In the genomic region with DNA sequence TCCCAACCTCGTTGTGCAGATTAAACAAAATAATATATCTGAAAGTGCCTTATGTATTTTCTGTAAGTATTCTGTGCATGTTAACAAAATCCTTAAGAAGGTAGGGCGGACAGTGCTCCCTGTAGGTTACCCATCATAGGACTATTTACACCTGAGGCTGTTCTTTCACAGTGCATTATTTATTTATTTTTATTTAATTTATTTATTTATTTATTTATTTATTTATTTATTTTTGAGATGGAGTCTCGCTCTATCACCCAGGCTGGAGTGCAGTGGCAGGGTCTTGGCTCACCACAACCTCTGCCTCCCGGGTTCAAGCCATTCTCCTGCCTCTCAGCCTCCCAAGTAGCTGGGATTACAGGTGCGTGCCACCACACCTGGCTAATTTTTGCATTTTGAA, we compare ENCODE assay signal across 7 cellular contexts. TPM values are rescaled to one million over a fixed set of nuclear protein-coding genes. Genes with fewer than 3 reads are reported as not detected.
DNase-seq lines count a peak whose midpoint lies in the region; ATAC-seq and TF ChIP-seq lines count a peak whose summit lies in the region.
"Not testable (repeated sequence)": the region's sequence is repeated elsewhere in the genome, so short reads cannot be mapped to it uniquely, and the experiment has no call there.

No MANE protein-coding gene starts in this region.

- peak overlapping the region; percentile 59 for H3K27ac ChIP-seq in CD4-positive, CD25-positive, alpha-beta regulatory T cell (ENCODE audit: insufficient read depth, low read length, poor library complexity, severe bottlenecking)
- peak overlapping the region; percentile 88; the same call in 1 of the 2 replicates for H3K27ac ChIP-seq in MM.1S (ENCODE audit: low read length)
- peak overlapping the region; percentile 76 for H3K27ac ChIP-seq in skeletal muscle tissue (ENCODE audit: low read depth, low read length)
- H3K27ac ChIP-seq in transverse colon, result peak overlapping the region in 3 of 4 donors; percentile 9 to 69 (median 36)

- not testable (repeated sequence) for TF ChIP-seq CTCF in MM.1S (IDR thresholded peaks at IDR 0.05; ENCODE audit: low read length); WTC11 (IDR thresholded peaks at IDR 0.05); transverse colon (IDR thresholded peaks at IDR 0.05)

- TF ChIP-seq POLR2A in transverse colon (IDR thresholded peaks at IDR 0.05), result not testable (repeated sequence)

- not testable (repeated sequence) for H3K79me2 ChIP-seq in MM.1S (ENCODE audit: low read length)

- not testable (repeated sequence) for H3K36me3 Mint-ChIP-seq in CD4-positive, CD25-positive, alpha-beta regulatory T cell; WTC11; activated T-helper 1 cell treated with anti-CD3 and anti-CD28 coated beads, Interleukin-12 subunit alpha, Interleukin-12 subunit beta, Interleukin-2, Interleukin-4 antibody, amounts not matched to agents 30 ng/mL and 10 ng/mL and 1 ng/mL, durations not matched to agents 14 hours and 24 hours and 36 hours (ENCODE audit: low read depth); activated naive CD8-positive, alpha-beta T cell treated with anti-CD3 and anti-CD28 coated beads, Interleukin-2, amount 50 U/mL, for 24 hours (ENCODE audit: low read depth)

- H3K27ac Mint-ChIP-seq in CD4-positive, CD25-positive, alpha-beta regulatory T cell, result peak overlapping the region; percentile 89 to 95 (median 92)
- H3K27ac Mint-ChIP-seq in WTC11, result not testable (repeated sequence)
- peak overlapping the region; percentile 91 for H3K27ac Mint-ChIP-seq in activated T-helper 1 cell treated with anti-CD3 and anti-CD28 coated beads, Interleukin-12 subunit alpha, Interleukin-12 subunit beta, Interleukin-2, Interleukin-4 antibody, amounts not matched to agents 30 ng/mL and 10 ng/mL and 1 ng/mL, durations not matched to agents 14 hours and 24 hours and 36 hours
- H3K27ac Mint-ChIP-seq in activated naive CD8-positive, alpha-beta T cell treated with anti-CD3 and anti-CD28 coated beads, Interleukin-2, amount 50 U/mL, for 24 hours, result peak overlapping the region; percentile 89

- not testable (repeated sequence) for H3K9me3 Mint-ChIP-seq in CD4-positive, CD25-positive, alpha-beta regulatory T cell; WTC11; activated T-helper 1 cell treated with anti-CD3 and anti-CD28 coated beads, Interleukin-12 subunit alpha, Interleukin-12 subunit beta, Interleukin-2, Interleukin-4 antibody, amounts not matched to agents 30 ng/mL and 10 ng/mL and 1 ng/mL, durations not matched to agents 14 hours and 24 hours and 36 hours; activated naive CD8-positive, alpha-beta T cell treated with anti-CD3 and anti-CD28 coated beads, Interleukin-2, amount 50 U/mL, for 24 hours

- intact Hi-C loops in activated T-helper 1 cell treated with anti-CD3 and anti-CD28 coated beads, Interleukin-12 subunit alpha, Interleukin-12 subunit beta, Interleukin-2, Interleukin-4 antibody, amounts not matched to agents 30 ng/mL and 10 ng/mL and 1 ng/mL, durations not matched to agents 14 hours and 24 hours and 36 hours (cut with micrococcal nuclease), result loop anchor here (10.0 kb wide), 1 partner anchor 1169 kb away; no protein-coding TSS in a partner anchor
- intact Hi-C loops in transverse colon (cut with DNase I; ENCODE audit: low total_unique reads), result not testable (repeated sequence)

- not testable (repeated sequence) for H3K9me2 ChIP-seq in MM.1S (replicated peaks; ENCODE audit: insufficient read depth, low read length)

- ATAC-seq in CD4-positive, CD25-positive, alpha-beta regulatory T cell (ENCODE audit: low read depth in 2 of 2); WTC11; activated naive CD8-positive, alpha-beta T cell treated with anti-CD3 and anti-CD28 coated beads, Interleukin-2, amount 50 U/mL, for 24 hours: not testable (repeated sequence)

- not testable (repeated sequence) for DNase-seq in CD4-positive, CD25-positive, alpha-beta regulatory T cell; MM.1S; WTC11 (ENCODE audit: low spot score); activated T-helper 1 cell treated with anti-CD3 and anti-CD28 coated beads, Interleukin-12 subunit alpha, Interleukin-12 subunit beta, Interleukin-2, Interleukin-4 antibody, amounts not matched to agents 30 ng/mL and 10 ng/mL and 1 ng/mL, durations not matched to agents 14 hours and 24 hours and 36 hours (ENCODE audit: low spot score); activated naive CD8-positive, alpha-beta T cell treated with anti-CD3 and anti-CD28 coated beads, Interleukin-2, amount 50 U/mL, for 24 hours; transverse colon

- peak overlapping the region; percentile 70; the same call in 1 of the 2 replicates for H3K4me2 ChIP-seq in MM.1S (ENCODE audit: low read depth, low read length)

- H3K36me3 ChIP-seq in CD4-positive, CD25-positive, alpha-beta regulatory T cell (ENCODE audit: control insufficient read depth, insufficient read depth, low read length); MM.1S (replicated peaks; ENCODE audit: insufficient read depth, low read length); skeletal muscle tissue (ENCODE audit: control insufficient read depth in 3 of 3, insufficient read depth in 3 of 3, low read length in 3 of 3); transverse colon: not testable (repeated sequence)

- TF ChIP-seq EP300 in transverse colon (IDR thresholded peaks at IDR 0.05; ENCODE audit: low read depth), result not testable (repeated sequence)

- H3K27me3 ChIP-seq in CD4-positive, CD25-positive, alpha-beta regulatory T cell (ENCODE audit: control insufficient read depth, insufficient read depth, low read length); MM.1S (replicated peaks; ENCODE audit: insufficient read depth, low read length); skeletal muscle tissue (ENCODE audit: control insufficient read depth in 3 of 3, insufficient read depth in 3 of 3, low read length in 3 of 3); transverse colon: not testable (repeated sequence)

- H3K4me3 Mint-ChIP-seq in CD4-positive, CD25-positive, alpha-beta regulatory T cell, result peak overlapping the region in 1 of 4 donors; percentile 31
- H3K4me3 Mint-ChIP-seq in WTC11; activated T-helper 1 cell treated with anti-CD3 and anti-CD28 coated beads, Interleukin-12 subunit alpha, Interleukin-12 subunit beta, Interleukin-2, Interleukin-4 antibody, amounts not matched to agents 30 ng/mL and 10 ng/mL and 1 ng/mL, durations not matched to agents 14 hours and 24 hours and 36 hours; activated naive CD8-positive, alpha-beta T cell treated with anti-CD3 and anti-CD28 coated beads, Interleukin-2, amount 50 U/mL, for 24 hours: not testable (repeated sequence)

- in situ Hi-C loops in transverse colon (cut with MboI; ENCODE audit: low pct_ligation_motif_present in 1 of 4, low pct_unique_long_range_greater_than_20kb in 1 of 4, low sequenced_read_pairs in 3 of 4), result not testable (repeated sequence)

- peak overlapping the region; percentile 47; the same call in 1 of the 2 replicates for H3K9ac ChIP-seq in MM.1S (ENCODE audit: low read length)
- H3K9ac ChIP-seq in skeletal muscle tissue (ENCODE audit: low read depth in 1 of 3, low read length in 3 of 3), result not testable (repeated sequence)

- H3F3A ChIP-seq in MM.1S (ENCODE audit: insufficient read depth, low read length), result peaks cover 25% of the 10 kb centered on the region

- not testable (repeated sequence) for H2AFZ ChIP-seq in MM.1S (ENCODE audit: low read length)

- CTCF ChIA-PET in WTC11 (lab: Charles Lee), result interaction anchor here (1.7 kb wide), 1 partner anchor 20 kb away, joined by 6 read pairs; no protein-coding TSS in a partner anchor

- peaks cover 52% of the 10 kb centered on the region for H3K4me1 ChIP-seq in CD4-positive, CD25-positive, alpha-beta regulatory T cell (ENCODE audit: control insufficient read depth, insufficient read depth, low read length, poor library complexity, severe bottlenecking)
- H3K4me1 ChIP-seq in MM.1S (ENCODE audit: low read length) (peaks cover 35% of the 10 kb centered on the region), skeletal muscle tissue (ENCODE audit: control insufficient read depth in 3 of 3, insufficient read depth in 3 of 3, low read length in 3 of 3) (peaks cover 6 to 27% (median 15%) of the 10 kb centered on the region in 3 donors), transverse colon (peaks cover 0 to 15% (median 0%) of the 10 kb centered on the region in 4 donors)

- peaks cover 29 to 63% (median 42%) of the 10 kb centered on the region in 4 donors for H3K4me1 Mint-ChIP-seq in CD4-positive, CD25-positive, alpha-beta regulatory T cell
- peaks cover 18% of the 10 kb centered on the region for H3K4me1 Mint-ChIP-seq in WTC11
- peaks cover 79% of the 10 kb centered on the region for H3K4me1 Mint-ChIP-seq in activated T-helper 1 cell treated with anti-CD3 and anti-CD28 coated beads, Interleukin-12 subunit alpha, Interleukin-12 subunit beta, Interleukin-2, Interleukin-4 antibody, amounts not matched to agents 30 ng/mL and 10 ng/mL and 1 ng/mL, durations not matched to agents 14 hours and 24 hours and 36 hours (ENCODE audit: low read depth)
- peaks cover 85% of the 10 kb centered on the region for H3K4me1 Mint-ChIP-seq in activated naive CD8-positive, alpha-beta T cell treated with anti-CD3 and anti-CD28 coated beads, Interleukin-2, amount 50 U/mL, for 24 hours

- not testable (repeated sequence) for H4K20me1 ChIP-seq in MM.1S (ENCODE audit: insufficient read depth, low read length)

- not testable (repeated sequence) for H3K9me3 ChIP-seq in CD4-positive, CD25-positive, alpha-beta regulatory T cell (ENCODE audit: control insufficient read depth in 2 of 2, low read length in 2 of 2); MM.1S (replicated peaks; ENCODE audit: insufficient read depth, low read length); skeletal muscle tissue (ENCODE audit: control insufficient read depth in 3 of 3, low read length in 3 of 3); transverse colon

- POLR2A ChIA-PET in WTC11 (lab: Charles Lee), result not testable (repeated sequence)

- not testable (repeated sequence) for H3K4me3 ChIP-seq in CD4-positive, CD25-positive, alpha-beta regulatory T cell (ENCODE audit: low read depth, low read length); MM.1S (ENCODE audit: low read length); skeletal muscle tissue (ENCODE audit: low read length in 3 of 3); transverse colon

- WGBS in transverse colon (ENCODE audit: low coverage in 1 of 2), 2 donors, result 82 to 86% methylated on average over 5 of the region's 5 CpGs

- H3K27me3 Mint-ChIP-seq in CD4-positive, CD25-positive, alpha-beta regulatory T cell; activated T-helper 1 cell treated with anti-CD3 and anti-CD28 coated beads, Interleukin-12 subunit alpha, Interleukin-12 subunit beta, Interleukin-2, Interleukin-4 antibody, amounts not matched to agents 30 ng/mL and 10 ng/mL and 1 ng/mL, durations not matched to agents 14 hours and 24 hours and 36 hours (ENCODE audit: insufficient read depth); activated naive CD8-positive, alpha-beta T cell treated with anti-CD3 and anti-CD28 coated beads, Interleukin-2, amount 50 U/mL, for 24 hours: not testable (repeated sequence)
- peaks cover 50% of the 10 kb centered on the region for H3K27me3 Mint-ChIP-seq in WTC11 (ENCODE audit: low read depth)

RNA-seq across cellular contexts. Expression of a gene that starts 12.8 kb away (rescaled TPM):
- total RNA-seq in CD4-positive, CD25-positive, alpha-beta regulatory T cell, result 10.9 TPM
- 10 to 100 TPM; 13.0 to 19.6 (median 15.2) TPM for polyA plus RNA-seq in CD4-positive, CD25-positive, alpha-beta regulatory T cell
- total RNA-seq in WTC11 (2021) (4.4 to 4.8 TPM (median 4.7 TPM) in 3 replicates), skeletal muscle tissue (5.7 TPM), transverse colon (10 to 100 TPM in 2 of 4 donors, 1 to 10 TPM in 2; 6.0 to 17.9 (median 11.2) TPM)
- total RNA-seq in activated T-helper 1 cell treated with anti-CD3 and anti-CD28 coated beads, Interleukin-12 subunit alpha, Interleukin-12 subunit beta, Interleukin-2, Interleukin-4 antibody, amounts not matched to agents 30 ng/mL and 10 ng/mL and 1 ng/mL, durations not matched to agents 14 hours and 24 hours and 36 hours, result 20.3 and 20.8 TPM in 2 replicates

Comparison
In these comparisons a context has a peak if more than half of its experiments do, and no peak if none do; other contexts are left out.
1. H3K27ac ChIP-seq: peak in every context shown above with its lines; median percentile 88 in MM.1S; 76 in skeletal muscle tissue; 59 in CD4-positive, CD25-positive, alpha-beta regulatory T cell; 36 in transverse colon.